In the genomic region with DNA sequence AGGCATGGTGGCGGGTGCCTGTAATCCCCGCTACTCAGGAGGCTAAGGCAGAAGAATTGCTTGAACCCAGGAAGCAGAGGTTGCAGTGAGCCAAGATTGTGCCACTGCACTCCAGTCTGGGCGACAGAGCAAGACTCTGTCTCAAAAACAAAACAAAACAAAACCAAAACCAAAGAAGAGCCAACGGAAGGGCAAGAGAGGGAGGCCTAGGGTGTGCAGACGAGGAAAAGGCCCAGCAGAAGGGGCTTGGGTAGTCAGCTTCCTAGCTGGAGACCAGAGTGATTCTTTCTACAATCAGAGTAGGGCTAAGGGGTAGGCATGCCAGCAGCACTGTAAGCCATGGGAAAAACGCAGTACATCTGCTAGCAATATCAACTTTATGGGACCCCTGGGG, we compare ENCODE assay signal across 14 cellular contexts. TPM values are rescaled to one million over a fixed set of nuclear protein-coding genes. Genes with fewer than 3 reads are reported as not detected.
DNase-seq lines count a peak whose midpoint lies in the region; ATAC-seq, FAIRE-seq and TF ChIP-seq lines count a peak whose summit lies in the region.
"Not testable (repeated sequence)": the region's sequence is repeated elsewhere in the genome, so short reads cannot be mapped to it uniquely, and the experiment has no call there.
"Had no signal": no experiment of that assay in that cellular context is flagged by ENCODE, and none has a peak within 500 bp of the region (broad histone marks: within the 10 kb centered on the region; RNA-seq: fewer than 3 reads in every experiment).

No MANE protein-coding gene starts in this region.

- H3K36me3 Mint-ChIP-seq in CD8-positive, alpha-beta T cell; activated CD4-positive, alpha-beta T cell treated with anti-CD3 and anti-CD28 coated beads, Interleukin-2, amount 10 ng/mL, durations not matched to agents 24 days and 14 days (ENCODE audit: low read depth); activated T-helper 1 cell treated with anti-CD3 and anti-CD28 coated beads, Interleukin-12 subunit alpha, Interleukin-12 subunit beta, Interleukin-2, Interleukin-4 antibody, amounts not matched to agents 30 ng/mL and 10 ng/mL and 1 ng/mL, durations not matched to agents 14 hours and 24 hours and 36 hours (ENCODE audit: low read depth); mesothelial cell of epicardium; type B pancreatic cell: not testable (repeated sequence)

- H2BK15ac ChIP-seq in neuronal stem cell (ENCODE audit: low read length) = not testable (repeated sequence)

- not testable (repeated sequence) for TF ChIP-seq CTCF in CD8-positive, alpha-beta T cell (IDR thresholded peaks at IDR 0.05); GM12878 (IDR thresholded peaks at IDR 0.05 in 2 of 3, conservative IDR thresholded peaks at IDR 0.05 in 1 of 3; ENCODE audit: control insufficient read depth in 2 of 3, extremely low read depth in 1 of 3, insufficient read depth in 1 of 3, low read depth in 3 of 3, low read length in 3 of 3); mesothelial cell of epicardium (IDR thresholded peaks at IDR 0.05; ENCODE audit: unreplicated experiment); type B pancreatic cell (conservative IDR thresholded peaks at IDR 0.05)

- not testable (repeated sequence) for H2BK12ac ChIP-seq in neuronal stem cell (ENCODE audit: low read length)

- not testable (repeated sequence) for BruUV-seq in GM12878 (replicated peaks; lab: Mats Ljungman, UMichigan)

- not testable (repeated sequence) for H3K4me2 ChIP-seq in GM12878 (ENCODE audit: control insufficient read depth, insufficient read depth); neuronal stem cell (ENCODE audit: insufficient read depth, low read length, poor library complexity, severe bottlenecking)

- RAD21 ChIA-PET in GM12878 (lab: Charles Lee; ENCODE audit: unreplicated experiment) = not testable (repeated sequence)

- peaks cover 35% of the 10 kb centered on the region for H3K4me1 Mint-ChIP-seq in CD8-positive, alpha-beta T cell (ENCODE audit: low read depth)
- peaks cover 47% of the 10 kb centered on the region for H3K4me1 Mint-ChIP-seq in activated CD4-positive, alpha-beta T cell treated with anti-CD3 and anti-CD28 coated beads, Interleukin-2, amount 10 ng/mL, durations not matched to agents 24 days and 14 days
- H3K4me1 Mint-ChIP-seq in activated T-helper 1 cell treated with anti-CD3 and anti-CD28 coated beads, Interleukin-12 subunit alpha, Interleukin-12 subunit beta, Interleukin-2, Interleukin-4 antibody, amounts not matched to agents 30 ng/mL and 10 ng/mL and 1 ng/mL, durations not matched to agents 14 hours and 24 hours and 36 hours (ENCODE audit: low read depth) = peaks cover 50% of the 10 kb centered on the region
- H3K4me1 Mint-ChIP-seq in mesothelial cell of epicardium = peaks cover 33% of the 10 kb centered on the region
- not testable (repeated sequence) for H3K4me1 Mint-ChIP-seq in type B pancreatic cell (ENCODE audit: unreplicated experiment)

- intact Hi-C loops in CD8-positive, alpha-beta T cell (cut with DNase I, micrococcal nuclease); GM12878 (cut with micrococcal nuclease; ENCODE audit: unreplicated experiment): not testable (repeated sequence)
- intact Hi-C loops in activated CD4-positive, alpha-beta T cell treated with anti-CD3 and anti-CD28 coated beads, Interleukin-2, amount 10 ng/mL, durations not matched to agents 24 days and 14 days (cut with micrococcal nuclease) = loop anchor here (5.0 kb wide), 1 partner anchor 40 kb away; no protein-coding TSS in a partner anchor
- intact Hi-C loops in activated T-helper 1 cell treated with anti-CD3 and anti-CD28 coated beads, Interleukin-12 subunit alpha, Interleukin-12 subunit beta, Interleukin-2, Interleukin-4 antibody, amounts not matched to agents 30 ng/mL and 10 ng/mL and 1 ng/mL, durations not matched to agents 14 hours and 24 hours and 36 hours (cut with micrococcal nuclease) = loop anchor here (5.0 kb wide), 1 partner anchor 40 kb away; no protein-coding TSS in a partner anchor

- not testable (repeated sequence) for H3K27me3 ChIP-seq in CD8-positive, alpha-beta T cell (ENCODE audit: insufficient read depth, low read length); GM12878 (replicated peaks in 1 of 2; ENCODE audit: control insufficient read depth in 2 of 2, insufficient read depth in 2 of 2, low read length in 1 of 2); neuronal stem cell (ENCODE audit: control insufficient read depth in 3 of 3, insufficient read depth in 3 of 3, low read depth in 1 of 3, low read length in 3 of 3)

- TF ChIP-seq POLR2A in GM12878 (IDR thresholded peaks at IDR 0.05; ENCODE audit: low read depth, low read length) = not testable (repeated sequence)

- not testable (repeated sequence) for TF ChIP-seq EP300 in GM12878 (IDR thresholded peaks at IDR 0.05; ENCODE audit: borderline replicate concordance in 1 of 2, control insufficient read depth in 1 of 2, low read depth in 2 of 2, low read length in 2 of 2)

- not testable (repeated sequence) for H3K4ac ChIP-seq in neuronal stem cell (ENCODE audit: low read length)

- H3K27me3 Mint-ChIP-seq in CD8-positive, alpha-beta T cell (ENCODE audit: low read depth); activated CD4-positive, alpha-beta T cell treated with anti-CD3 and anti-CD28 coated beads, Interleukin-2, amount 10 ng/mL, durations not matched to agents 24 days and 14 days; activated T-helper 1 cell treated with anti-CD3 and anti-CD28 coated beads, Interleukin-12 subunit alpha, Interleukin-12 subunit beta, Interleukin-2, Interleukin-4 antibody, amounts not matched to agents 30 ng/mL and 10 ng/mL and 1 ng/mL, durations not matched to agents 14 hours and 24 hours and 36 hours (ENCODE audit: insufficient read depth); mesothelial cell of epicardium (ENCODE audit: low read depth); type B pancreatic cell: not testable (repeated sequence)

- not testable (repeated sequence) for H3K79me1 ChIP-seq in neuronal stem cell (ENCODE audit: low read depth, low read length)

- not testable (repeated sequence) for H3K4me3 ChIP-seq in CD8-positive, alpha-beta T cell (ENCODE audit: low read depth, low read length); GM12878; neuronal stem cell (ENCODE audit: low read length in 2 of 2)

- SMC1A ChIA-PET in GM12878 (lab: Charles Lee; ENCODE audit: uncharacterized antibody, unreplicated experiment) = not testable (repeated sequence)

- peaks cover 30% of the 10 kb centered on the region for H3K4me1 ChIP-seq in CD8-positive, alpha-beta T cell (ENCODE audit: insufficient read depth, low read length)
- not testable (repeated sequence) for H3K4me1 ChIP-seq in GM12878 (ENCODE audit: control insufficient read depth, insufficient read depth, low read length); neuronal stem cell (ENCODE audit: control insufficient read depth in 2 of 2, insufficient read depth in 1 of 2, low read depth in 1 of 2, low read length in 2 of 2)

- not testable (repeated sequence) for H3K79me2 ChIP-seq in GM12878 (ENCODE audit: control insufficient read depth, insufficient read depth, low read length)

- ATAC-seq in CD8-positive, alpha-beta T cell; GM12878: not testable (repeated sequence)

- in situ Hi-C loops in GM12878 (cut with MboI) = not testable (repeated sequence)

- H4K8ac ChIP-seq in neuronal stem cell (ENCODE audit: low read depth, low read length) = not testable (repeated sequence)

- H3K27ac ChIP-seq in CD8-positive, alpha-beta T cell (ENCODE audit: low read depth, low read length); GM12878 (ENCODE audit: control insufficient read depth, insufficient read depth): not testable (repeated sequence)
- peak overlapping the region; percentile 58 for H3K27ac ChIP-seq in neuronal stem cell (replicated peaks; ENCODE audit: low read length)

- peak overlapping the region; percentile 28 for H3K18ac ChIP-seq in neuronal stem cell (ENCODE audit: low read length)

- CTCF ChIA-PET in CD8-positive, alpha-beta T cell (lab: Charles Lee) = interaction anchor here (0.7 to 1.6 kb wide), 2 partner anchors 81 to 112 kb away, joined by 3 read pairs; no protein-coding TSS in a partner anchor
- CTCF ChIA-PET in GM12878 (lab: Yijun Ruan, JAX) = interaction anchor here (0.5 kb wide), 1 partner anchor 18 kb away, joined by 3 read pairs; no protein-coding TSS in a partner anchor

- H3K9me3 ChIP-seq in CD8-positive, alpha-beta T cell (ENCODE audit: low read length); GM12878 (replicated peaks; ENCODE audit: control insufficient read depth, insufficient read depth, low read length); neuronal stem cell (replicated peaks in 1 of 2; ENCODE audit: control insufficient read depth in 2 of 2, insufficient read depth in 1 of 2, low read depth in 1 of 2, low read length in 2 of 2): not testable (repeated sequence)

- not testable (repeated sequence) for H3K9ac ChIP-seq in GM12878 (ENCODE audit: control insufficient read depth, insufficient read depth, low read length); neuronal stem cell (ENCODE audit: low read depth, low read length, poor library complexity)

- H3K9me3 Mint-ChIP-seq in CD8-positive, alpha-beta T cell; activated CD4-positive, alpha-beta T cell treated with anti-CD3 and anti-CD28 coated beads, Interleukin-2, amount 10 ng/mL, durations not matched to agents 24 days and 14 days; activated T-helper 1 cell treated with anti-CD3 and anti-CD28 coated beads, Interleukin-12 subunit alpha, Interleukin-12 subunit beta, Interleukin-2, Interleukin-4 antibody, amounts not matched to agents 30 ng/mL and 10 ng/mL and 1 ng/mL, durations not matched to agents 14 hours and 24 hours and 36 hours; mesothelial cell of epicardium; type B pancreatic cell: not testable (repeated sequence)

- H3K23ac ChIP-seq in neuronal stem cell (ENCODE audit: low read depth, low read length, poor library complexity) = not testable (repeated sequence)

- not testable (repeated sequence) for H2AK5ac ChIP-seq in neuronal stem cell (ENCODE audit: low read depth, low read length)

- H3K14ac ChIP-seq in neuronal stem cell (ENCODE audit: low read length) = not testable (repeated sequence)

- 25% methylated on average over 6 of the region's 6 CpGs for WGBS in GM12878 (ENCODE audit: insufficient coverage, insufficient replicate concordance, low lambda C conversion rate, missing lambda C conversion rate)
- WGBS in neuronal stem cell (ENCODE audit: extremely low coverage in 2 of 2, insufficient read length in 2 of 2, insufficient replicate concordance in 1 of 2), 2 donors = no CpG with 5 or more reads among the region's 6 CpGs

- not testable (repeated sequence) for H4K91ac ChIP-seq in neuronal stem cell (ENCODE audit: low read depth, low read length, poor library complexity)

- H2BK120ac ChIP-seq in neuronal stem cell (ENCODE audit: low read depth, low read length) = not testable (repeated sequence)

- H3K27ac Mint-ChIP-seq in CD8-positive, alpha-beta T cell = peak overlapping the region; percentile 75
- H3K27ac Mint-ChIP-seq in activated CD4-positive, alpha-beta T cell treated with anti-CD3 and anti-CD28 coated beads, Interleukin-2, amount 10 ng/mL, durations not matched to agents 24 days and 14 days = peak overlapping the region; percentile 81
- peak overlapping the region; percentile 84 for H3K27ac Mint-ChIP-seq in activated T-helper 1 cell treated with anti-CD3 and anti-CD28 coated beads, Interleukin-12 subunit alpha, Interleukin-12 subunit beta, Interleukin-2, Interleukin-4 antibody, amounts not matched to agents 30 ng/mL and 10 ng/mL and 1 ng/mL, durations not matched to agents 14 hours and 24 hours and 36 hours
- peak overlapping the region; percentile 21 for H3K27ac Mint-ChIP-seq in mesothelial cell of epicardium
- peak overlapping the region; percentile 47 for H3K27ac Mint-ChIP-seq in type B pancreatic cell

- FAIRE-seq in GM12878 (lab: Jason Lieb, UNC) = not testable (repeated sequence)

- not testable (repeated sequence) for H2BK5ac ChIP-seq in neuronal stem cell (ENCODE audit: low read length)

- H3K4me3 Mint-ChIP-seq in CD8-positive, alpha-beta T cell = peak overlapping the region; percentile 26
- H3K4me3 Mint-ChIP-seq in activated CD4-positive, alpha-beta T cell treated with anti-CD3 and anti-CD28 coated beads, Interleukin-2, amount 10 ng/mL, durations not matched to agents 24 days and 14 days = peak overlapping the region; percentile 12
- H3K4me3 Mint-ChIP-seq in activated T-helper 1 cell treated with anti-CD3 and anti-CD28 coated beads, Interleukin-12 subunit alpha, Interleukin-12 subunit beta, Interleukin-2, Interleukin-4 antibody, amounts not matched to agents 30 ng/mL and 10 ng/mL and 1 ng/mL, durations not matched to agents 14 hours and 24 hours and 36 hours = peak overlapping the region; percentile 19
- H3K4me3 Mint-ChIP-seq in mesothelial cell of epicardium, type B pancreatic cell: not testable (repeated sequence)

- POLR2A ChIA-PET in CD8-positive, alpha-beta T cell (lab: Charles Lee); GM12878 (lab: Charles Lee): not testable (repeated sequence)

- H3K36me3 ChIP-seq in CD8-positive, alpha-beta T cell (ENCODE audit: insufficient read depth, low read length); GM12878 (ENCODE audit: control insufficient read depth in 2 of 2, insufficient read depth in 2 of 2, low read length in 1 of 2); neuronal stem cell (replicated peaks in 1 of 2; ENCODE audit: control insufficient read depth in 2 of 2, insufficient read depth in 2 of 2, low read length in 2 of 2): not testable (repeated sequence)

- DNase-seq in CD8-positive, alpha-beta T cell; activated T-helper 1 cell treated with anti-CD3 and anti-CD28 coated beads, Interleukin-12 subunit alpha, Interleukin-12 subunit beta, Interleukin-2, Interleukin-4 antibody, amounts not matched to agents 30 ng/mL and 10 ng/mL and 1 ng/mL, durations not matched to agents 14 hours and 24 hours and 36 hours (ENCODE audit: low spot score); GM12878 (ENCODE audit: low read depth, low spot score); mesothelial cell of epicardium (ENCODE audit: low spot score in 2 of 2, unreplicated experiment in 2 of 2); neuronal stem cell (ENCODE audit: low spot score); type B pancreatic cell (ENCODE audit: extremely low spot score, unreplicated experiment): not testable (repeated sequence)
- peak; percentile 2 for DNase-seq in OCI-M1 (lab: John Stamatoyannopoulos, UW)
- DNase-seq in activated CD4-positive, alpha-beta T cell treated with anti-CD3 and anti-CD28 coated beads, Interleukin-2, amount 10 ng/mL, durations not matched to agents 24 days and 14 days = peak; percentile 62

- H4K20me1 ChIP-seq in GM12878 (ENCODE audit: control insufficient read depth, insufficient read depth) = not testable (repeated sequence)

- peak overlapping the region; percentile 33; the same call in 1 of the 2 replicates for H2AFZ ChIP-seq in GM12878 (ENCODE audit: control insufficient read depth, low read depth, low read length)
- not testable (repeated sequence) for H2AFZ ChIP-seq in neuronal stem cell (ENCODE audit: low read length)

- TF ChIP-seq RAD21 in GM12878 (IDR thresholded peaks at IDR 0.05; ENCODE audit: insufficient read depth, low read depth, low read length) = not testable (repeated sequence)

RNA-seq across cellular contexts. Expression of gene XPNPEP2, which starts 4.0 kb away (rescaled TPM):
- total RNA-seq in CD8-positive, alpha-beta T cell = under 1 TPM; 0.22 to 0.24 TPM
- 0.24 and 0.28 TPM in 2 replicates for total RNA-seq in activated CD4-positive, alpha-beta T cell treated with anti-CD3 and anti-CD28 coated beads, Interleukin-2, amount 10 ng/mL, durations not matched to agents 24 days and 14 days
- total RNA-seq in activated T-helper 1 cell treated with anti-CD3 and anti-CD28 coated beads, Interleukin-12 subunit alpha, Interleukin-12 subunit beta, Interleukin-2, Interleukin-4 antibody, amounts not matched to agents 30 ng/mL and 10 ng/mL and 1 ng/mL, durations not matched to agents 14 hours and 24 hours and 36 hours = 0.16 and 0.24 TPM in 2 replicates
- total RNA-seq in GM12878 (2013; cell fraction: nucleolus; rRNA removed) = not detected in 2 replicates
- total RNA-seq in GM12878 (2014; rRNA removed) (0.17 and 0.27 TPM in 2 replicates), GM12878 (2014; rRNA removed; fragmentation: Illumina TruSeq; extraction: Trizol) (0.13 and 0.14 TPM in 2 replicates), GM12878 (2021) (0.21 and 0.27 TPM in 2 replicates), mesothelial cell of epicardium (3.5 to 4.2 TPM (median 4.0 TPM) in 3 replicates), type B pancreatic cell (ENCODE audit: low replicate concordance) (1.2 and 6.8 TPM in 2 replicates)
- 0.13 TPM for polyA plus RNA-seq in GM12878 (2011; ENCODE audit: low read depth)
- polyA plus RNA-seq in GM12878 (2011; rRNA removed) (0.04 TPM in 2 replicates), GM12878 (2014; fragmentation: Illumina TruSeq; extraction: Trizol) (0.21 and 0.32 TPM in 2 replicates), GM12878 (2014; fragmentation: Nextera tagmentation; extraction: Ambion mirVana) (under 1 TPM; 0.08 to 0.26 TPM), GM12878 (2014; rRNA removed) (0.24 and 0.37 TPM in 2 replicates), GM12878 (2016; fragmentation: Nextera tagmentation; extraction: Ambion mirVana) (under 1 TPM; 0.05 to 0.06 TPM)
- polyA plus RNA-seq in GM12878 (2011; cell fraction: cytosol; rRNA removed) = 0.05 and 0.06 TPM in 2 replicates
- 0.04 and 0.06 TPM in 2 replicates for polyA plus RNA-seq in GM12878 (2011; cell fraction: nucleus; rRNA removed)
- 0.05 and 0.07 TPM in 2 replicates for polyA plus RNA-seq in GM12878 (2012)
- polyA minus RNA-seq in GM12878 (2011; rRNA and poly(A)+ RNA removed) = not detected in 2 replicates
- not detected in 2 replicates for polyA minus RNA-seq in GM12878 (2011; cell fraction: cytosol; rRNA and poly(A)+ RNA removed)
- polyA minus RNA-seq in GM12878 (2011; cell fraction: nucleus; rRNA and poly(A)+ RNA removed) = not detected in 2 replicates
- 0.29 TPM for polyA plus RNA-seq in neuronal stem cell (2013, experiment 1 of 2)
- 0.30 TPM for polyA plus RNA-seq in neuronal stem cell (2013, experiment 2 of 2)
- total RNA-seq: A673, Daoy, NCI-H460 had no signal

RNA-seq across cellular contexts. Expression of gene SASH3, which starts 37.0 kb away (rescaled TPM):
- 10 to 100 TPM; 76.7 to 76.8 TPM for total RNA-seq in CD8-positive, alpha-beta T cell
- 115 and 116 TPM in 2 replicates for total RNA-seq in activated CD4-positive, alpha-beta T cell treated with anti-CD3 and anti-CD28 coated beads, Interleukin-2, amount 10 ng/mL, durations not matched to agents 24 days and 14 days
- total RNA-seq in activated T-helper 1 cell treated with anti-CD3 and anti-CD28 coated beads, Interleukin-12 subunit alpha, Interleukin-12 subunit beta, Interleukin-2, Interleukin-4 antibody, amounts not matched to agents 30 ng/mL and 10 ng/mL and 1 ng/mL, durations not matched to agents 14 hours and 24 hours and 36 hours = 129 and 135 TPM in 2 replicates
- 88.3 and 101 TPM in 2 replicates for total RNA-seq in GM12878 (2013; cell fraction: nucleolus; rRNA removed)
- total RNA-seq in GM12878 (2014; rRNA removed) = 198 and 231 TPM in 2 replicates
- total RNA-seq in GM12878 (2014; rRNA removed; fragmentation: Illumina TruSeq; extraction: Trizol) = 123 and 130 TPM in 2 replicates
- 183 and 191 TPM in 2 replicates for total RNA-seq in GM12878 (2021)
- polyA plus RNA-seq in GM12878 (2011; ENCODE audit: low read depth) = 67.3 TPM
- 159 and 233 TPM in 2 replicates for polyA plus RNA-seq in GM12878 (2011; rRNA removed)
- 229 and 314 TPM in 2 replicates for polyA plus RNA-seq in GM12878 (2011; cell fraction: cytosol; rRNA removed)
- 329 and 387 TPM in 2 replicates for polyA plus RNA-seq in GM12878 (2011; cell fraction: nucleus; rRNA removed)
- polyA plus RNA-seq in GM12878 (2012) = 109 and 113 TPM in 2 replicates
- polyA plus RNA-seq in GM12878 (2014; fragmentation: Illumina TruSeq; extraction: Trizol) = 122 and 155 TPM in 2 replicates
- polyA plus RNA-seq in GM12878 (2014; fragmentation: Nextera tagmentation; extraction: Ambion mirVana) = 10 to 100 TPM; 23.1 to 39.1 TPM
- 192 and 204 TPM in 2 replicates for polyA plus RNA-seq in GM12878 (2014; rRNA removed)
- 100 to 1,000 TPM; 148 to 164 TPM for polyA plus RNA-seq in GM12878 (2016; fragmentation: Nextera tagmentation; extraction: Ambion mirVana)
- 120 and 220 TPM in 2 replicates for polyA minus RNA-seq in GM12878 (2011; rRNA and poly(A)+ RNA removed)
- 77.4 and 94.2 TPM in 2 replicates for polyA minus RNA-seq in GM12878 (2011; cell fraction: cytosol; rRNA and poly(A)+ RNA removed)
- polyA minus RNA-seq in GM12878 (2011; cell fraction: nucleus; rRNA and poly(A)+ RNA removed) = 51.7 and 77.8 TPM in 2 replicates
- not detected in 3 replicates for total RNA-seq in mesothelial cell of epicardium
- polyA plus RNA-seq in neuronal stem cell (2013, experiment 1 of 2) = not detected
- polyA plus RNA-seq in neuronal stem cell (2013, experiment 2 of 2) = not detected
- not detected in 2 replicates for total RNA-seq in type B pancreatic cell (ENCODE audit: low replicate concordance)
- total RNA-seq: A673, Caco-2, Daoy, H9, HepG2, NCI-H460 had no signal

Comparison
In these comparisons a context has a peak if more than half of its experiments do, and no peak if none do; other contexts are left out.
1. H3K27ac Mint-ChIP-seq: peak in every context shown above with its lines; median percentile 84 in activated T-helper 1 cell treated with anti-CD3 and anti-CD28 coated beads, Interleukin-12 subunit alpha, Interleukin-12 subunit beta, Interleukin-2, Interleukin-4 antibody, amounts not matched to agents 30 ng/mL and 10 ng/mL and 1 ng/mL, durations not matched to agents 14 hours and 24 hours and 36 hours; 81 in activated CD4-positive, alpha-beta T cell treated with anti-CD3 and anti-CD28 coated beads, Interleukin-2, amount 10 ng/mL, durations not matched to agents 24 days and 14 days; 75 in CD8-positive, alpha-beta T cell; 47 in type B pancreatic cell; 21 in mesothelial cell of epicardium.
2. RNA of gene SASH3, which starts 37.0 kb away (total RNA-seq): 88.3 to 231 TPM in GM12878, 129 to 135 TPM in activated T-helper 1 cell treated with anti-CD3 and anti-CD28 coated beads, Interleukin-12 subunit alpha, Interleukin-12 subunit beta, Interleukin-2, Interleukin-4 antibody, amounts not matched to agents 30 ng/mL and 10 ng/mL and 1 ng/mL, durations not matched to agents 14 hours and 24 hours and 36 hours, 115 to 116 TPM in activated CD4-positive, alpha-beta T cell treated with anti-CD3 and anti-CD28 coated beads, Interleukin-2, amount 10 ng/mL, durations not matched to agents 24 days and 14 days and 76.7 to 76.8 TPM in CD8-positive, alpha-beta T cell; not detected in mesothelial cell of epicardium and not detected in type B pancreatic cell; every median in the first group is over 10 times any median in the second.